Comparison of ENCODE assay signal across 1 cellular context in the genomic region with DNA sequence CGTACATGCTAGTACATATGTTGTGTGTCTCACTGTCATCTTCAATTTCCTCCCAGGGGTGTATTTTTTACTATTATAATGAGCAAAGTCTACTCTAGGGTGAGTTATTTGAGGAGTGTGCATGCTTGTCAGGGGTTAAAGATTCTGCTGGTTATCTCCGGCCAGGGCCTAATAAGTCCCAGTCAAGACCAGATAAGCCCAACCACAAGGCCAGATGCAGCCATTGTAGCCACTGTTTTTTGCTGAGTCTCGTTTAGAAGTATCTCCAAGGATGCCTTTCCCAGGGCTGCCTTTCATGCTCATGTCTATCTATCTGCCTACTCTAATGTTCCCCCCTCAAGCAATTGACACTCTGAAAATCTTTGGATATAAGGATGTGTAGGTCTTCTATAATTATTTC.
TF ChIP-seq lines count a peak whose summit lies in the region.

No MANE protein-coding gene starts in this region.

TF ChIP-seq in K562, 482 proteins besides CTCF, POLR2A, EP300 and RAD21 (continued from another document):
- TF ChIP-seq, protein P1, sequence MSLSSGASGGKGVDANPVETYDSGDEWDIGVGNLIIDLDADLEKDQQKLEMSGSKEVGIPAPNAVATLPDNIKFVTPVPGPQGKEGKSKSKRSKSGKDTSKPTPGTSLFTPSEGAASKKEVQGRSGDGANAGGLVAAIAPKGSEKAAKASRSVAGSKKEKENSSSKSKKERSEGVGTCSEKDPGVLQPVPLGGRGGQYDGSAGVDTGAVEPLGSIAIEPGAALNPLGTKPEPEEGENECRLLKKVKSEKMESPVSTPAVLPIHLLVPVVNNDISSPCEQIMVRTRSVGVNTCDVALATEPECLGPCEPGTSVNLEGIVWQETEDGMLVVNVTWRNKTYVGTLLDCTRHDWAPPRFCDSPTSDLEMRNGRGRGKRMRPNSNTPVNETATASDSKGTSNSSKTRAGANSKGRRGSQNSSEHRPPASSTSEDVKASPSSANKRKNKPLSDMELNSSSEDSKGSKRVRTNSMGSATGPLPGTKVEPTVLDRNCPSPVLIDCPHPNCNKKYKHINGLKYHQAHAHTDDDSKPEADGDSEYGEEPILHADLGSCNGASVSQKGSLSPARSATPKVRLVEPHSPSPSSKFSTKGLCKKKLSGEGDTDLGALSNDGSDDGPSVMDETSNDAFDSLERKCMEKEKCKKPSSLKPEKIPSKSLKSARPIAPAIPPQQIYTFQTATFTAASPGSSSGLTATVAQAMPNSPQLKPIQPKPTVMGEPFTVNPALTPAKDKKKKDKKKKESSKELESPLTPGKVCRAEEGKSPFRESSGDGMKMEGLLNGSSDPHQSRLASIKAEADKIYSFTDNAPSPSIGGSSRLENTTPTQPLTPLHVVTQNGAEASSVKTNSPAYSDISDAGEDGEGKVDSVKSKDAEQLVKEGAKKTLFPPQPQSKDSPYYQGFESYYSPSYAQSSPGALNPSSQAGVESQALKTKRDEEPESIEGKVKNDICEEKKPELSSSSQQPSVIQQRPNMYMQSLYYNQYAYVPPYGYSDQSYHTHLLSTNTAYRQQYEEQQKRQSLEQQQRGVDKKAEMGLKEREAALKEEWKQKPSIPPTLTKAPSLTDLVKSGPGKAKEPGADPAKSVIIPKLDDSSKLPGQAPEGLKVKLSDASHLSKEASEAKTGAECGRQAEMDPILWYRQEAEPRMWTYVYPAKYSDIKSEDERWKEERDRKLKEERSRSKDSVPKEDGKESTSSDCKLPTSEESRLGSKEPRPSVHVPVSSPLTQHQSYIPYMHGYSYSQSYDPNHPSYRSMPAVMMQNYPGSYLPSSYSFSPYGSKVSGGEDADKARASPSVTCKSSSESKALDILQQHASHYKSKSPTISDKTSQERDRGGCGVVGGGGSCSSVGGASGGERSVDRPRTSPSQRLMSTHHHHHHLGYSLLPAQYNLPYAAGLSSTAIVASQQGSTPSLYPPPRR (CRISPR knock-in tag; IDR thresholded peaks at IDR 0.05; ENCODE audit: borderline replicate concordance) = no peak
- TF ChIP-seq, protein P2, sequence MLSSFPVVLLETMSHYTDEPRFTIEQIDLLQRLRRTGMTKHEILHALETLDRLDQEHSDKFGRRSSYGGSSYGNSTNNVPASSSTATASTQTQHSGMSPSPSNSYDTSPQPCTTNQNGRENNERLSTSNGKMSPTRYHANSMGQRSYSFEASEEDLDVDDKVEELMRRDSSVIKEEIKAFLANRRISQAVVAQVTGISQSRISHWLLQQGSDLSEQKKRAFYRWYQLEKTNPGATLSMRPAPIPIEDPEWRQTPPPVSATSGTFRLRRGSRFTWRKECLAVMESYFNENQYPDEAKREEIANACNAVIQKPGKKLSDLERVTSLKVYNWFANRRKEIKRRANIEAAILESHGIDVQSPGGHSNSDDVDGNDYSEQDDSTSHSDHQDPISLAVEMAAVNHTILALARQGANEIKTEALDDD (IDR thresholded peaks at IDR 0.05) = peak; percentile 63
- TF ChIP-seq ZNF76 (CRISPR knock-in tag; IDR thresholded peaks at IDR 0.05; ENCODE audit: borderline replicate concordance) (no peak), SMARCA4 (IDR thresholded peaks at IDR 0.05) (0 out of 2 replicates have a peak, but pooled peaks have one; percentile 27), MEIS2 (IDR thresholded peaks at IDR 0.05; ENCODE audit: partially characterized antibody) (peak; percentile 18), DACH1 (IDR thresholded peaks at IDR 0.05; ENCODE audit: partially characterized antibody) (peak; percentile 36), MTA1 (IDR thresholded peaks at IDR 0.05; ENCODE audit: borderline replicate concordance) (no peak), YY1 (IDR thresholded peaks at IDR 0.05; ENCODE audit: borderline replicate concordance in 1 of 3, control insufficient read depth in 1 of 3, extremely low read depth in 1 of 3, insufficient read depth in 3 of 3, insufficient read length in 1 of 3, insufficient replicate concordance in 2 of 3, low read depth in 1 of 3, low read length in 2 of 3) (peak in 1 of 3 experiments; percentile 16), ARID1B (IDR thresholded peaks at IDR 0.05) (peak; percentile 78), RCOR1 (IDR thresholded peaks at IDR 0.05; ENCODE audit: borderline replicate concordance in 1 of 2, low read depth in 2 of 2, low read length in 2 of 2) (peak in 1 of 2 experiments; percentile 64; a peak in 2 of 4 replicates), GATA2 (CRISPR knock-in tag; IDR thresholded peaks at IDR 0.05) (no peak), ZNF766 (CRISPR knock-in tag; conservative IDR thresholded peaks at IDR 0.05) (peak; percentile 58; the same call in 1 of the 2 replicates), ZNF217 (CRISPR knock-in tag; IDR thresholded peaks at IDR 0.05) (no peak), HMGN3 (IDR thresholded peaks at IDR 0.05; ENCODE audit: borderline replicate concordance, extremely low read depth, insufficient read length, low read depth, low read length) (peak; percentile 26), ZNF143 (CRISPR knock-in tag; IDR thresholded peaks at IDR 0.05) (no peak), XRCC4 (IDR thresholded peaks at IDR 0.05; ENCODE audit: extremely low read depth, insufficient read depth, insufficient read length) (no peak), SAFB2 (IDR thresholded peaks at IDR 0.05; ENCODE audit: borderline replicate concordance, low read depth, low read length, severe bottlenecking) (no peak), NFE2 (IDR thresholded peaks at IDR 0.05; ENCODE audit: low read depth) (0 out of 2 replicates have a peak, but pooled peaks have one; percentile 31), CCNT2 (IDR thresholded peaks at IDR 0.05; ENCODE audit: borderline replicate concordance, extremely low read depth, insufficient read length, low read depth, low read length) (peak; percentile 52), NFIX (CRISPR knock-in tag; IDR thresholded peaks at IDR 0.05; ENCODE audit: low read depth) (no peak), POLR2AphosphoS5 (IDR thresholded peaks at IDR 0.05; ENCODE audit: control insufficient read depth, insufficient read depth, low read depth, low read length) (0 out of 2 replicates have a peak, but pooled peaks have one; percentile 31), PPARD (CRISPR knock-in tag; IDR thresholded peaks at IDR 0.05) (no peak), MAFG (tag; conservative IDR thresholded peaks at IDR 0.05) (peak; percentile 86), NONO (IDR thresholded peaks at IDR 0.05; ENCODE audit: low read depth in 2 of 2, low read length in 1 of 2) (no peak), ILK (tag; IDR thresholded peaks at IDR 0.05; ENCODE audit: borderline replicate concordance, low read depth) (no peak), CBFA2T3 (IDR thresholded peaks at IDR 0.05) (peak; percentile 83), KAT2B (IDR thresholded peaks at IDR 0.05; ENCODE audit: low read depth, low read length) (no peak)
- TF ChIP-seq, protein P3, sequence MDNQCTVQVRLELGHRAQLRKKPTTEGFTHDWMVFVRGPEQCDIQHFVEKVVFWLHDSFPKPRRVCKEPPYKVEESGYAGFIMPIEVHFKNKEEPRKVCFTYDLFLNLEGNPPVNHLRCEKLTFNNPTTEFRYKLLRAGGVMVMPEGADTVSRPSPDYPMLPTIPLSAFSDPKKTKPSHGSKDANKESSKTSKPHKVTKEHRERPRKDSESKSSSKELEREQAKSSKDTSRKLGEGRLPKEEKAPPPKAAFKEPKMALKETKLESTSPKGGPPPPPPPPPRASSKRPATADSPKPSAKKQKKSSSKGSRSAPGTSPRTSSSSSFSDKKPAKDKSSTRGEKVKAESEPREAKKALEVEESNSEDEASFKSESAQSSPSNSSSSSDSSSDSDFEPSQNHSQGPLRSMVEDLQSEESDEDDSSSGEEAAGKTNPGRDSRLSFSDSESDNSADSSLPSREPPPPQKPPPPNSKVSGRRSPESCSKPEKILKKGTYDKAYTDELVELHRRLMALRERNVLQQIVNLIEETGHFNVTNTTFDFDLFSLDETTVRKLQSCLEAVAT (IDR thresholded peaks at IDR 0.05) = 0 out of 4 replicates have a peak, but pooled peaks of 1 of the 2 experiments have one; percentile 30
- TF ChIP-seq, protein P4, sequence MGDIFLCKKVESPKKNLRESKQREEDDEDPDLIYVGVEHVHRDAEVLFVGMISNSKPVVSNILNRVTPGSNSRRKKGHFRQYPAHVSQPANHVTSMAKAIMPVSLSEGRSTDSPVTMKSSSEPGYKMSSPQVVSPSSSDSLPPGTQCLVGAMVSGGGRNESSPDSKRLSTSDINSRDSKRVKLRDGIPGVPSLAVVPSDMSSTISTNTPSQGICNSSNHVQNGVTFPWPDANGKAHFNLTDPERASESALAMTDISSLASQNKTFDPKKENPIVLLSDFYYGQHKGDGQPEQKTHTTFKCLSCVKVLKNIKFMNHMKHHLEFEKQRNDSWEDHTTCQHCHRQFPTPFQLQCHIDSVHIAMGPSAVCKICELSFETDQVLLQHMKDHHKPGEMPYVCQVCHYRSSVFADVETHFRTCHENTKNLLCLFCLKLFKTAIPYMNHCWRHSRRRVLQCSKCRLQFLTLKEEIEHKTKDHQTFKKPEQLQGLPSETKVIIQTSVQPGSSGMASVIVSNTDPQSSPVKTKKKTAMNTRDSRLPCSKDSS (IDR thresholded peaks at IDR 0.05; ENCODE audit: low read depth, partially characterized antibody) = no peak
- TF ChIP-seq, protein P5, sequence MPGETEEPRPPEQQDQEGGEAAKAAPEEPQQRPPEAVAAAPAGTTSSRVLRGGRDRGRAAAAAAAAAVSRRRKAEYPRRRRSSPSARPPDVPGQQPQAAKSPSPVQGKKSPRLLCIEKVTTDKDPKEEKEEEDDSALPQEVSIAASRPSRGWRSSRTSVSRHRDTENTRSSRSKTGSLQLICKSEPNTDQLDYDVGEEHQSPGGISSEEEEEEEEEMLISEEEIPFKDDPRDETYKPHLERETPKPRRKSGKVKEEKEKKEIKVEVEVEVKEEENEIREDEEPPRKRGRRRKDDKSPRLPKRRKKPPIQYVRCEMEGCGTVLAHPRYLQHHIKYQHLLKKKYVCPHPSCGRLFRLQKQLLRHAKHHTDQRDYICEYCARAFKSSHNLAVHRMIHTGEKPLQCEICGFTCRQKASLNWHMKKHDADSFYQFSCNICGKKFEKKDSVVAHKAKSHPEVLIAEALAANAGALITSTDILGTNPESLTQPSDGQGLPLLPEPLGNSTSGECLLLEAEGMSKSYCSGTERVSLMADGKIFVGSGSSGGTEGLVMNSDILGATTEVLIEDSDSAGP (CRISPR knock-in tag; IDR thresholded peaks at IDR 0.05) = no peak
- TF ChIP-seq, protein P6, sequence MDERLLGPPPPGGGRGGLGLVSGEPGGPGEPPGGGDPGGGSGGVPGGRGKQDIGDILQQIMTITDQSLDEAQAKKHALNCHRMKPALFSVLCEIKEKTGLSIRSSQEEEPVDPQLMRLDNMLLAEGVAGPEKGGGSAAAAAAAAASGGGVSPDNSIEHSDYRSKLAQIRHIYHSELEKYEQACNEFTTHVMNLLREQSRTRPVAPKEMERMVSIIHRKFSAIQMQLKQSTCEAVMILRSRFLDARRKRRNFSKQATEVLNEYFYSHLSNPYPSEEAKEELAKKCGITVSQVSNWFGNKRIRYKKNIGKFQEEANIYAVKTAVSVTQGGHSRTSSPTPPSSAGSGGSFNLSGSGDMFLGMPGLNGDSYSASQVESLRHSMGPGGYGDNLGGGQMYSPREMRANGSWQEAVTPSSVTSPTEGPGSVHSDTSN (CRISPR knock-in tag; IDR thresholded peaks at IDR 0.05; ENCODE audit: low read depth) = no peak
- TF ChIP-seq, protein P6 (tag; conservative IDR thresholded peaks at IDR 0.05; ENCODE audit: low read depth) = no peak
- TF ChIP-seq, protein P7, sequence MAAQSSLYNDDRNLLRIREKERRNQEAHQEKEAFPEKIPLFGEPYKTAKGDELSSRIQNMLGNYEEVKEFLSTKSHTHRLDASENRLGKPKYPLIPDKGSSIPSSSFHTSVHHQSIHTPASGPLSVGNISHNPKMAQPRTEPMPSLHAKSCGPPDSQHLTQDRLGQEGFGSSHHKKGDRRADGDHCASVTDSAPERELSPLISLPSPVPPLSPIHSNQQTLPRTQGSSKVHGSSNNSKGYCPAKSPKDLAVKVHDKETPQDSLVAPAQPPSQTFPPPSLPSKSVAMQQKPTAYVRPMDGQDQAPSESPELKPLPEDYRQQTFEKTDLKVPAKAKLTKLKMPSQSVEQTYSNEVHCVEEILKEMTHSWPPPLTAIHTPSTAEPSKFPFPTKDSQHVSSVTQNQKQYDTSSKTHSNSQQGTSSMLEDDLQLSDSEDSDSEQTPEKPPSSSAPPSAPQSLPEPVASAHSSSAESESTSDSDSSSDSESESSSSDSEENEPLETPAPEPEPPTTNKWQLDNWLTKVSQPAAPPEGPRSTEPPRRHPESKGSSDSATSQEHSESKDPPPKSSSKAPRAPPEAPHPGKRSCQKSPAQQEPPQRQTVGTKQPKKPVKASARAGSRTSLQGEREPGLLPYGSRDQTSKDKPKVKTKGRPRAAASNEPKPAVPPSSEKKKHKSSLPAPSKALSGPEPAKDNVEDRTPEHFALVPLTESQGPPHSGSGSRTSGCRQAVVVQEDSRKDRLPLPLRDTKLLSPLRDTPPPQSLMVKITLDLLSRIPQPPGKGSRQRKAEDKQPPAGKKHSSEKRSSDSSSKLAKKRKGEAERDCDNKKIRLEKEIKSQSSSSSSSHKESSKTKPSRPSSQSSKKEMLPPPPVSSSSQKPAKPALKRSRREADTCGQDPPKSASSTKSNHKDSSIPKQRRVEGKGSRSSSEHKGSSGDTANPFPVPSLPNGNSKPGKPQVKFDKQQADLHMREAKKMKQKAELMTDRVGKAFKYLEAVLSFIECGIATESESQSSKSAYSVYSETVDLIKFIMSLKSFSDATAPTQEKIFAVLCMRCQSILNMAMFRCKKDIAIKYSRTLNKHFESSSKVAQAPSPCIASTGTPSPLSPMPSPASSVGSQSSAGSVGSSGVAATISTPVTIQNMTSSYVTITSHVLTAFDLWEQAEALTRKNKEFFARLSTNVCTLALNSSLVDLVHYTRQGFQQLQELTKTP (IDR thresholded peaks at IDR 0.05; ENCODE audit: low read depth in 1 of 2, partially characterized antibody in 2 of 2) = no peak
- TF ChIP-seq, protein P8, sequence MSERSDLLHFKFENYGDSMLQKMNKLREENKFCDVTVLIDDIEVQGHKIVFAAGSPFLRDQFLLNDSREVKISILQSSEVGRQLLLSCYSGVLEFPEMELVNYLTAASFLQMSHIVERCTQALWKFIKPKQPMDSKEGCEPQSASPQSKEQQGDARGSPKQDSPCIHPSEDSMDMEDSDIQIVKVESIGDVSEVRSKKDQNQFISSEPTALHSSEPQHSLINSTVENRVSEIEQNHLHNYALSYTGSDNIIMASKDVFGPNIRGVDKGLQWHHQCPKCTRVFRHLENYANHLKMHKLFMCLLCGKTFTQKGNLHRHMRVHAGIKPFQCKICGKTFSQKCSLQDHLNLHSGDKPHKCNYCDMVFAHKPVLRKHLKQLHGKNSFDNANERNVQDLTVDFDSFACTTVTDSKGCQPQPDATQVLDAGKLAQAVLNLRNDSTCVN (CRISPR knock-in tag; IDR thresholded peaks at IDR 0.05) = no peak
